10 cellular contexts compared by ENCODE assay signal in the genomic region with DNA sequence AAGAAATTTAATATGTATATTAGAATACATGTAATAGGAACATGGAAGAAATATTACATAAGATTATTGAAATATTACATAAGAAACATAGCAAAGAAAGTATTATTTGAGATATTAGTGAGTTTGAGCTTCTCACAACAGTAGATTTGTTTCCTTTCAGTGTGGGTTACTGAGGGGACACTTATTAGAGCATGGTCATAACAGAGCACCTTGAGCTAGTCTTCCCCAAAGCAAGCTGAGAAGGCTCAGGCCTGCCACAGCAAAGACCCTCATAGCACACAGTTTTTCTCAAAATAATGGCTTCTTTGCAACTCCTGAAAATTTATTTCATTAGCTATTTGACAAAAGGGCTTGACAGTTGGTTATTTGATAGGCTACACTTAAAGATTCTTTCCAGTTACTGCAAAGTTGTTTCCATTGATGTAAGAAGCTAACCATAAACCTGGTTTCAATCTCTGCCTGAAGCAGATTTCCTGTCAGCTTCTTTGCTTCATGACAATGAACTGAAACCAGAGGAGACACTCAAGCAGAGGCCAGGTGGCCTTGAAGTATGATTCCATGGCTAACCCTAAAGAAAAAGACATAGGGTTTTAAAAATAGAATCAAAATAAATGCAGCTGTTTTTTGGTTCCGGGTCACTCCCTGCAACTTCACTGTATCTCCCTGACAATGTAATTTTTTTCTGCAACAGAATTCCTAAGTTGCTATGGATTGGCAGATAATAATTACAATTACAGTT.
DNase-seq lines count a peak whose midpoint lies in the region; ATAC-seq and FAIRE-seq lines count a peak whose summit lies in the region.
"Had no signal": no experiment of that assay in that cellular context is flagged by ENCODE, and none has a peak within 500 bp of the region (broad histone marks: within the 10 kb centered on the region; RNA-seq: fewer than 3 reads in every experiment).

No MANE protein-coding gene starts in this region.

- CTCF ChIA-PET in activated CD8-positive, alpha-beta memory T cell treated with anti-CD3 and anti-CD28 coated beads, Interleukin-2, amount 10 ng/mL, durations not matched to agents 7 days and 5 days (lab: Charles Lee) = interaction anchor here (0.9 to 1.5 kb wide), 2 partner anchors 24 to 314 kb away, joined by 3 read pairs; partner anchors contain the start of gene CD274

- H3K27ac Mint-ChIP-seq in activated CD8-positive, alpha-beta memory T cell treated with anti-CD3 and anti-CD28 coated beads, Interleukin-2, amount 10 ng/mL, durations not matched to agents 7 days and 5 days = peak overlapping the region; percentile 52
- H3K27ac Mint-ChIP-seq in stimulated activated memory B cell treated with anti-CD40 and anti-IgM and Interleukin-4, amounts not matched to agents 10 μg/mL and 1 μg/mL and 100 μg/mL, for 72 hours = no peak overlapping the region

- H3K9me3 Mint-ChIP-seq in activated CD8-positive, alpha-beta memory T cell treated with anti-CD3 and anti-CD28 coated beads, Interleukin-2, amount 10 ng/mL, durations not matched to agents 7 days and 5 days (ENCODE audit: low read depth) = no peaks in the 10 kb centered on the region
- no peaks in the 10 kb centered on the region for H3K9me3 Mint-ChIP-seq in stimulated activated memory B cell treated with anti-CD40 and anti-IgM and Interleukin-4, amounts not matched to agents 10 μg/mL and 1 μg/mL and 100 μg/mL, for 72 hours

- H3K36me3 Mint-ChIP-seq in activated CD8-positive, alpha-beta memory T cell treated with anti-CD3 and anti-CD28 coated beads, Interleukin-2, amount 10 ng/mL, durations not matched to agents 7 days and 5 days = peaks cover 60% of the 10 kb centered on the region
- H3K36me3 Mint-ChIP-seq in stimulated activated memory B cell treated with anti-CD40 and anti-IgM and Interleukin-4, amounts not matched to agents 10 μg/mL and 1 μg/mL and 100 μg/mL, for 72 hours = peaks cover 84% of the 10 kb centered on the region

- ATAC-seq in activated CD8-positive, alpha-beta memory T cell treated with anti-CD3 and anti-CD28 coated beads, Interleukin-2, amount 10 ng/mL, durations not matched to agents 7 days and 5 days = peak; percentile 79
- ATAC-seq in GM21717 (IDR thresholded peaks at IDR 0.05; ENCODE audit: unreplicated experiment) (peak; percentile 75), HG03442 (IDR thresholded peaks at IDR 0.05; ENCODE audit: unreplicated experiment) (peak; percentile 72)
- peak; percentile 73 for ATAC-seq in stimulated activated memory B cell treated with anti-CD40 and anti-IgM and Interleukin-4, amounts not matched to agents 10 μg/mL and 1 μg/mL and 100 μg/mL, for 72 hours

- DNase-seq in activated CD8-positive, alpha-beta memory T cell treated with anti-CD3 and anti-CD28 coated beads, Interleukin-2, amount 10 ng/mL, durations not matched to agents 7 days and 5 days = no peak
- no peak for DNase-seq in activated CD8-positive, alpha-beta memory T cell treated with anti-CD3 and anti-CD28 coated beads, Interleukin-2, amount 50 U/mL, for 4 hours
- DNase-seq in Ammon's horn (ENCODE audit: low spot score) = no peak
- no peak for DNase-seq in NCI-H128 (lab: John Stamatoyannopoulos, UW; ENCODE audit: unreplicated experiment)
- no peak for DNase-seq in frontal cortex (ENCODE audit: low spot score in 2 of 2)
- DNase-seq: activated gamma-delta T cell had no signal

- no peaks in the 10 kb centered on the region for H3K27me3 Mint-ChIP-seq in activated CD8-positive, alpha-beta memory T cell treated with anti-CD3 and anti-CD28 coated beads, Interleukin-2, amount 10 ng/mL, durations not matched to agents 7 days and 5 days
- H3K27me3 Mint-ChIP-seq in stimulated activated memory B cell treated with anti-CD40 and anti-IgM and Interleukin-4, amounts not matched to agents 10 μg/mL and 1 μg/mL and 100 μg/mL, for 72 hours = no peaks in the 10 kb centered on the region

- H3K4me3 Mint-ChIP-seq in activated CD8-positive, alpha-beta memory T cell treated with anti-CD3 and anti-CD28 coated beads, Interleukin-2, amount 10 ng/mL, durations not matched to agents 7 days and 5 days = no peak overlapping the region
- H3K4me3 Mint-ChIP-seq in stimulated activated memory B cell treated with anti-CD40 and anti-IgM and Interleukin-4, amounts not matched to agents 10 μg/mL and 1 μg/mL and 100 μg/mL, for 72 hours = no peak overlapping the region

- no peak for FAIRE-seq in frontal cortex (lab: Jason Lieb, UNC)
- FAIRE-seq: keratinocyte had no signal

- H3K4me1 Mint-ChIP-seq in activated CD8-positive, alpha-beta memory T cell treated with anti-CD3 and anti-CD28 coated beads, Interleukin-2, amount 10 ng/mL, durations not matched to agents 7 days and 5 days = peaks cover 26% of the 10 kb centered on the region
- peaks cover 11% of the 10 kb centered on the region for H3K4me1 Mint-ChIP-seq in stimulated activated memory B cell treated with anti-CD40 and anti-IgM and Interleukin-4, amounts not matched to agents 10 μg/mL and 1 μg/mL and 100 μg/mL, for 72 hours
